Comparison of ENCODE assay signal across 14 cellular contexts in genomic region chr6:56364482-56365313, GRCh38.
DNase-seq lines count a peak whose midpoint lies in the region; ATAC-seq and TF ChIP-seq lines count a peak whose summit lies in the region.
"Had no signal": no experiment of that assay in that cellular context is flagged by ENCODE, and none has a peak within 500 bp of the region (broad histone marks: within the 10 kb centered on the region; RNA-seq: fewer than 3 reads in every experiment).

No MANE protein-coding gene starts in this region.

- no peaks in the 10 kb centered on the region for H3K4me1 ChIP-seq in prostate gland (replicated peaks)

- H3K9me3 ChIP-seq in prostate gland: no peaks in the 10 kb centered on the region
- H3K9me3 ChIP-seq: heart right ventricle had no signal

- no peaks in the 10 kb centered on the region for H3K27me3 ChIP-seq in prostate gland (replicated peaks; ENCODE audit: insufficient read depth)
- H3K27me3 ChIP-seq: heart right ventricle had no signal

- no peak overlapping the region for H3K4me3 ChIP-seq in prostate gland
- H3K4me3 ChIP-seq: heart right ventricle had no signal

- H3K9me3 Mint-ChIP-seq in immature natural killer cell: no peaks in the 10 kb centered on the region

- peak; percentile 74 for ATAC-seq in HG03520 (IDR thresholded peaks at IDR 0.05; ENCODE audit: unreplicated experiment)
- ATAC-seq: heart right ventricle had no signal

- H3K4me1 Mint-ChIP-seq in immature natural killer cell: no peaks in the 10 kb centered on the region
- H3K4me1 Mint-ChIP-seq: B cell had no signal

- peaks cover 0 to 2% (median 0%) of the 10 kb centered on the region in 3 donors for H3K27me3 Mint-ChIP-seq in immature natural killer cell (ENCODE audit: low read depth in 3 of 3)

- H3K4me3 Mint-ChIP-seq in immature natural killer cell: no peak overlapping the region
- H3K4me3 Mint-ChIP-seq: activated naive CD8-positive, alpha-beta T cell; B cell had no signal

- TF ChIP-seq POLR2A in prostate gland (IDR thresholded peaks at IDR 0.05): no peak

- no peak overlapping the region for H3K27ac ChIP-seq in prostate gland

- H3K36me3 ChIP-seq in prostate gland: no peaks in the 10 kb centered on the region
- H3K36me3 ChIP-seq: heart right ventricle had no signal

- no peak for TF ChIP-seq CTCF in prostate gland (IDR thresholded peaks at IDR 0.05)

- H3K27ac Mint-ChIP-seq in immature natural killer cell: no peak overlapping the region
- H3K27ac Mint-ChIP-seq: activated naive CD8-positive, alpha-beta T cell; B cell had no signal

- intact Hi-C loops in prostate gland (cut with DNase I): no loop called here

- 54% methylated on average over 2 of the region's 2 CpGs for WGBS in prostate gland

- H3K36me3 Mint-ChIP-seq in immature natural killer cell: no peaks in the 10 kb centered on the region
- H3K36me3 Mint-ChIP-seq: activated naive CD8-positive, alpha-beta T cell had no signal

- DNase-seq in AG08395 (ENCODE audit: low spot score): peak; percentile 56
- DNase-seq in amniotic stem cell (lab: John Stamatoyannopoulos, UW): peak; percentile 29
- DNase-seq in islet precursor cell: peak; percentile 81
- DNase-seq in immature natural killer cell: no peak
- DNase-seq in stimulated activated CD4-positive, alpha-beta T cell treated with anti-CD3 and anti-CD28 coated beads, Interleukin-4, amount 100 ng/mL, for 1 hour: no peak
- DNase-seq in prostate gland (ENCODE audit: low spot score): no peak
- no peak for DNase-seq in DMS 273 (lab: John Stamatoyannopoulos, UW; ENCODE audit: unreplicated experiment)
- DNase-seq: GF-D8; heart right ventricle; SHP77; stimulated activated CD4-positive, alpha-beta T cell treated with anti-CD3 and anti-CD28 coated beads, Interleukin-15, amount 100 ng/mL, for 24 hours had no signal

Comparison
In these comparisons a context has a peak if more than half of its experiments do, and no peak if none do; other contexts are left out.
1. DNase-seq: peak in AG08395 (single experiment), amniotic stem cell (single experiment) and islet precursor cell (single experiment); none in immature natural killer cell (0 of 3), stimulated activated CD4-positive, alpha-beta T cell treated with anti-CD3 and anti-CD28 coated beads, Interleukin-4, amount 100 ng/mL, for 1 hour (single experiment), prostate gland (single experiment) and DMS 273 (single experiment).